In the genomic region with DNA sequence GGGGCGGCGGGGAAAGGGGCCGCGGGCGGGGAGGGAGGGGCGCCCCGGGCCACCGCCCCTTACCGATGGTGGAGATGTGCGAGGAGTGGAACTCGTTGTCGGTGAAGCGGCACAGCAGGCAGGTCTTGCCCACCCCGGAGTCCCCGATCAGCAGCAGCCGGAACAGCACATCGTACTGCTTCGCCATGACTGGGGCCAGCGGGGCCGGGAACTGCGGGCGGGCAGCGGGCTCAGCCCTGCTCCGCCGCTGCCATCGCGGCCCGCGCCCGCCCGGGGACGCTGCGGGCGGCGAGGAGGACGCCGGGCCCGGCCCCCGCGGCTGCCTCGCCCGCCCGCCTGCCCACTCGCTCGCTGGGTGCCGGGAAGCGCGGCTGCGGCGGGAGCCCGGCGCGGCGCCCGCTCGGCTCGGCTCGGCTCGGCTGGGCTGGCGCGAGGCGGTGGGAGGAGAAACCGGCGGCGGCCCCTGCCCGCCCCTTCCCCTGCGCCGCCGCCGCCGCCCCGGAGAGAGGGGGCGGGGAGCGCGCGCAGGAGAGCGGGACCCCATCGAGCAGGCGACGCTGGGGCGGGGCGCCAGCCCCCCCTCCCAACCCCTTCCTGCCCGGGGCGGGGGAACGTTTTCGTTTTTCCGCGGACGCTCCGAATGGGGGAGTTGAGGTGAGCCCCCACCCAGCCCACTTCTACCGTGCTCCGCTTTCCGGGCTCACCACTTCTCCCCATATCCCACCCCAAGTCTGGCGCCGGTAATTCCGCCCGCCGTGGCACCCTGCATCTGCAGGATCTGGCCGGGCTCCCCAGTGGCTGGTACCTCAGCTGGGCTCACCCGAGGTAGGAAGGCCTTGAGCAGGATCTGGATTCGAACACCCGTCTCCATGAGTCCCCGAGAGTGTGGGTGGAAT, we compare ENCODE assay signal across 8 cellular contexts. TPM values are rescaled to one million over a fixed set of nuclear protein-coding genes. Genes with fewer than 3 reads are reported as not detected.
DNase-seq lines count a peak whose midpoint lies in the region; ATAC-seq and TF ChIP-seq lines count a peak whose summit lies in the region.

A gene (minus strand): TSS at position 447 of the 896 bp plus-strand sequence. CDS start 260 bp downstream, at position 187.

- peak within 1 kb of the TSS; percentile 78 for H3K4me3 Mint-ChIP-seq in WTC11
- H3K4me3 Mint-ChIP-seq in dendritic cell treated with granulocyte-macrophage colony-stimulating factor and Interleukin-4, amounts not matched to agents 40 ng/mL and 50 ng/mL, for 4 days: peak within 1 kb of the TSS; percentile 83

- 2% methylated on average over 103 of the region's 103 CpGs for WGBS in HUES64
- 0 to 1% methylated on average over 24 to 34 of the region's 103 CpGs for WGBS in lower leg skin, 2 donors

- H3K4me1 ChIP-seq in HUES64 (ENCODE audit: insufficient read depth, low read length): peaks cover 28% of the 10 kb centered on the region

- H3K4me1 Mint-ChIP-seq in WTC11: peaks cover 72% of the 10 kb centered on the region
- H3K4me1 Mint-ChIP-seq in dendritic cell treated with granulocyte-macrophage colony-stimulating factor and Interleukin-4, amounts not matched to agents 40 ng/mL and 50 ng/mL, for 4 days (ENCODE audit: low read depth): peaks cover 7% of the 10 kb centered on the region

- no peaks in the 10 kb centered on the region for H3K36me3 ChIP-seq in HUES64 (ENCODE audit: insufficient read depth, low read length)

- H3K27ac ChIP-seq in HUES64 (ENCODE audit: low read depth, low read length): no peak within 1 kb of the TSS

- TF ChIP-seq CTCF in GM12875 (IDR thresholded peaks at IDR 0.05; ENCODE audit: borderline replicate concordance, insufficient read depth, low read depth, low read length) (no peak), WTC11 (IDR thresholded peaks at IDR 0.05) (no peak), lower leg skin (IDR thresholded peaks at IDR 0.05) (no peak)

- POLR2A ChIA-PET in WTC11 (lab: Charles Lee): no interaction called here

- H3K36me3 Mint-ChIP-seq in WTC11: peaks cover 14% of the 10 kb centered on the region
- H3K36me3 Mint-ChIP-seq in dendritic cell treated with granulocyte-macrophage colony-stimulating factor and Interleukin-4, amounts not matched to agents 40 ng/mL and 50 ng/mL, for 4 days (ENCODE audit: low read depth): no peaks in the 10 kb centered on the region

- H3K9me3 ChIP-seq in HUES64 (ENCODE audit: insufficient read depth, low read depth, low read length): no peaks in the 10 kb centered on the region

- peak; percentile 62 for ATAC-seq in WTC11

- H3K27me3 Mint-ChIP-seq in WTC11 (ENCODE audit: low read depth): no peaks in the 10 kb centered on the region; the same call in 1 of the 2 replicates
- H3K27me3 Mint-ChIP-seq in dendritic cell treated with granulocyte-macrophage colony-stimulating factor and Interleukin-4, amounts not matched to agents 40 ng/mL and 50 ng/mL, for 4 days: peaks cover 56% of the 10 kb centered on the region

- peak; percentile 43 for DNase-seq in WTC11 (ENCODE audit: low spot score)
- DNase-seq in lower leg skin (ENCODE audit: low spot score in 2 of 2): no peak
- DNase-seq in stimulated activated CD8-positive, alpha-beta memory T cell treated with anti-CD3 and anti-CD28 coated beads, Interleukin-15, amount 100 ng/mL, for 48 hours (ENCODE audit: low read depth in 2 of 2): peak; percentile 4 to 10
- DNase-seq in amniotic stem cell (lab: John Stamatoyannopoulos, UW): no peak
- no peak for DNase-seq in DMS153 treated with DMSO at 0.1 percent for 48 hours (lab: John Stamatoyannopoulos, UW; ENCODE audit: unreplicated experiment)

- H3K27ac Mint-ChIP-seq in WTC11: no peak within 1 kb of the TSS
- H3K27ac Mint-ChIP-seq in dendritic cell treated with granulocyte-macrophage colony-stimulating factor and Interleukin-4, amounts not matched to agents 40 ng/mL and 50 ng/mL, for 4 days: no peak within 1 kb of the TSS

- peak within 1 kb of the TSS; percentile 44 for H3K9ac ChIP-seq in HUES64 (ENCODE audit: low read depth, low read length)

- CTCF ChIA-PET in WTC11 (lab: Charles Lee): interaction anchor here (0.8 to 4.2 kb wide), 3 partner anchors 11 to 80 kb away, joined by 3 to 26 read pairs (median 11); no protein-coding TSS in a partner anchor

- H3K27me3 ChIP-seq in HUES64 (ENCODE audit: insufficient read depth, low read length): peaks cover 16% of the 10 kb centered on the region

- no peak for TF ChIP-seq POLR2A in lower leg skin (IDR thresholded peaks at IDR 0.05)

- H3K9me3 Mint-ChIP-seq in WTC11: no peaks in the 10 kb centered on the region
- no peaks in the 10 kb centered on the region for H3K9me3 Mint-ChIP-seq in dendritic cell treated with granulocyte-macrophage colony-stimulating factor and Interleukin-4, amounts not matched to agents 40 ng/mL and 50 ng/mL, for 4 days

- intact Hi-C loops in dendritic cell treated with granulocyte-macrophage colony-stimulating factor and Interleukin-4, amounts not matched to agents 40 ng/mL and 50 ng/mL, for 4 days (cut with micrococcal nuclease): no loop called here
- intact Hi-C loops in lower leg skin (cut with DNase I; ENCODE audit: low total_unique reads): loop anchor here (10.0 kb wide), 1 partner anchor 147 kb away; no protein-coding TSS in a partner anchor

- peak within 1 kb of the TSS; percentile 42 for H3K4me3 ChIP-seq in GM12875 (ENCODE audit: low read depth, low read length)
- peak within 1 kb of the TSS; percentile 60 for H3K4me3 ChIP-seq in HUES64 (ENCODE audit: low read length)
- peak within 1 kb of the TSS; percentile 33 for H3K4me3 ChIP-seq in lower leg skin (ENCODE audit: low read depth, poor library complexity, severe bottlenecking)

TF ChIP-seq in WTC11, 78 proteins besides CTCF, POLR2A, EP300 and RAD21:
- TF ChIP-seq PRRX2 (CRISPR knock-in tag; IDR thresholded peaks at IDR 0.05) (no peak), NFYB (CRISPR knock-in tag; conservative IDR thresholded peaks at IDR 0.05; ENCODE audit: low read depth) (no peak), RELA (CRISPR knock-in tag; IDR thresholded peaks at IDR 0.05; ENCODE audit: borderline replicate concordance) (no peak), ETV6 (CRISPR knock-in tag; IDR thresholded peaks at IDR 0.05) (0 out of 2 replicates have a peak, but pooled peaks have one; percentile 27)
- TF ChIP-seq, protein P1, sequence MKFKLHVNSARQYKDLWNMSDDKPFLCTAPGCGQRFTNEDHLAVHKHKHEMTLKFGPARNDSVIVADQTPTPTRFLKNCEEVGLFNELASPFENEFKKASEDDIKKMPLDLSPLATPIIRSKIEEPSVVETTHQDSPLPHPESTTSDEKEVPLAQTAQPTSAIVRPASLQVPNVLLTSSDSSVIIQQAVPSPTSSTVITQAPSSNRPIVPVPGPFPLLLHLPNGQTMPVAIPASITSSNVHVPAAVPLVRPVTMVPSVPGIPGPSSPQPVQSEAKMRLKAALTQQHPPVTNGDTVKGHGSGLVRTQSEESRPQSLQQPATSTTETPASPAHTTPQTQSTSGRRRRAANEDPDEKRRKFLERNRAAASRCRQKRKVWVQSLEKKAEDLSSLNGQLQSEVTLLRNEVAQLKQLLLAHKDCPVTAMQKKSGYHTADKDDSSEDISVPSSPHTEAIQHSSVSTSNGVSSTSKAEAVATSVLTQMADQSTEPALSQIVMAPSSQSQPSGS (CRISPR knock-in tag; IDR thresholded peaks at IDR 0.05; ENCODE audit: borderline replicate concordance, low read depth): no peak
- TF ChIP-seq, protein P2, sequence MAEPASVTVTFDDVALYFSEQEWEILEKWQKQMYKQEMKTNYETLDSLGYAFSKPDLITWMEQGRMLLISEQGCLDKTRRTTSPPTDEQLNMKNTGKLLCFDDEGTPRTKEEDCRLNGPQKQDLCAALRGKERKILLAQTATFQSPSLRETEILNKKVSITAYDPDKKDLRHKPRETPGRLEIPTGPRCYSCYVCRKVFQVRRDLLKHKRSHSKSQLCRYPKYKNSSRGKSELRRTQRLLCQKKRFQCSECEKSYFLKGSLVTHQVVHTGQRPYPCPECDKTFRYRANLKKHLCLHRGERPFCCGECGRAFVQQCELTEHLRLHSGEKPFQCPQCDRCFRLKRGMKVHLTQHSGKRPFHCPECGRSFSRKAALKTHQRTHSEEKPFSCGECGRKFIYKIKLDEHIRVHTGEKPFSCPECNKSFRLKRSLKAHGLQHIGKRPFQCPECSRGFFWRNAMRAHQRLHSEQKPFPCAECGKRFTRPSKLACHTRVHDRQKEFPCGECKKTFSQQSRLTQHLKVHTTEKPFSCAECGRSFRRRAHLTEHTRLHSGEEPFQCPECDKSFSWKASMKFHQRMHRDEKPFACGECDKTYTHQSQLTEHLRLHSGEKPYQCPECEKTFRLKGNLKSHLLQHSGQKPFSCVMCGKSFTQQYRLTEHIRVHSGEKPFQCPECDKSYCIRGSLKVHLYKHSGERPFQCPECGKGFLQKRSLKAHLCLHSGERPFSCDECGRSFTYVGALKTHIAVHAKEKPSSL (CRISPR knock-in tag; conservative IDR thresholded peaks at IDR 0.05): no peak

RNA-seq across cellular contexts. Expression of the gene that starts here (rescaled TPM):
- polyA plus RNA-seq in HUES64 (2013, experiment 1 of 2): 36.0 TPM
- polyA plus RNA-seq in HUES64 (2013, experiment 2 of 2): 31.4 TPM
- total RNA-seq in WTC11 (2021) (38.4 to 49.1 TPM (median 38.6 TPM) in 3 replicates), lower leg skin (1 to 10 TPM; 5.5 to 9.4 (median 7.2) TPM)

Comparison
In these comparisons a context has a peak if more than half of its experiments do, and no peak if none do; other contexts are left out.
1. DNase-seq: peak in WTC11 (single experiment) and stimulated activated CD8-positive, alpha-beta memory T cell treated with anti-CD3 and anti-CD28 coated beads, Interleukin-15, amount 100 ng/mL, for 48 hours (2 of 2); none in lower leg skin (0 of 2), amniotic stem cell (single experiment) and DMS153 treated with DMSO at 0.1 percent for 48 hours (single experiment).
2. Peak in every context shown above with its lines, with median percentiles within 50 percentile points of each other: H3K4me3 ChIP-seq.